Comparison of ENCODE assay signal across 1 cellular context in genomic region chr19:4097501-4097900, GRCh38.
TF ChIP-seq lines count a peak whose summit lies in the region.

No MANE protein-coding gene starts in this region.

TF ChIP-seq in HepG2, 621 proteins besides CTCF, POLR2A, EP300 and RAD21:
- TF ChIP-seq YEATS4 (CRISPR knock-in tag; IDR thresholded peaks at IDR 0.05; ENCODE audit: borderline replicate concordance) (no peak), POLR2AphosphoS5 (IDR thresholded peaks at IDR 0.05; ENCODE audit: low read depth, low read length) (no peak), AGO2 (optimal IDR thresholded peaks at IDR 0.05; ENCODE audit: low read depth, low read length) (peak; percentile 91), ARNTL (CRISPR knock-in tag; IDR thresholded peaks at IDR 0.05) (no peak), SMYD3 (CRISPR knock-in tag; IDR thresholded peaks at IDR 0.05) (no peak), KDM2A (CRISPR knock-in tag; IDR thresholded peaks at IDR 0.05; ENCODE audit: borderline replicate concordance, low read depth) (0 out of 2 replicates have a peak, but pooled peaks have one; percentile 11)
- TF ChIP-seq, protein P1, sequence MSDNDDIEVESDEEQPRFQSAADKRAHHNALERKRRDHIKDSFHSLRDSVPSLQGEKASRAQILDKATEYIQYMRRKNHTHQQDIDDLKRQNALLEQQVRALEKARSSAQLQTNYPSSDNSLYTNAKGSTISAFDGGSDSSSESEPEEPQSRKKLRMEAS (IDR thresholded peaks at IDR 0.05), result no peak
TF ChIP-seq in HepG2: peak in this region for 2.
